Comparison of ENCODE assay signal across 15 cellular contexts in genomic region chr12:6468283-6468575, GRCh38. TPM values are rescaled to one million over a fixed set of nuclear protein-coding genes. Genes with fewer than 3 reads are reported as not detected.
A peak's percentile ranks its signal among the peaks of the same experiment; 100 is the strongest.
DNase-seq lines count a peak whose midpoint lies in the region; ATAC-seq and TF ChIP-seq lines count a peak whose summit lies in the region.
"Had no signal": no experiment of that assay in that cellular context is flagged by ENCODE, and none has a peak within 500 bp of the region (broad histone marks: within the 10 kb centered on the region; RNA-seq: fewer than 3 reads in every experiment).

No MANE protein-coding gene starts in this region.

- peaks cover 24 to 25% of the 10 kb centered on the region in 2 experiments for H3K36me3 ChIP-seq in SK-N-SH (replicated peaks in 1 of 2; ENCODE audit: control insufficient read depth in 1 of 2, insufficient read depth in 2 of 2, low read length in 1 of 2)
- H3K36me3 ChIP-seq in neural progenitor cell, result no peaks in the 10 kb centered on the region
- H3K36me3 ChIP-seq in ascending aorta, result peaks cover 20 to 27% of the 10 kb centered on the region in 2 donors

- no peak overlapping the region for H2BK12ac ChIP-seq in H9 (ENCODE audit: insufficient read length, low read depth, low read length)

- H3K14ac ChIP-seq in H9 (ENCODE audit: insufficient read depth, low read length), result no peak overlapping the region

- H3K9me3 Mint-ChIP-seq in neural progenitor cell, result no peaks in the 10 kb centered on the region
- no peaks in the 10 kb centered on the region; a peak in 2 of 5 replicates for H3K9me3 Mint-ChIP-seq in H9

- H3F3A ChIP-seq in SK-N-SH (replicated peaks; ENCODE audit: insufficient read depth) (peaks cover 11% of the 10 kb centered on the region), neural progenitor cell (ENCODE audit: low read depth) (peaks cover 23% of the 10 kb centered on the region)

- no peak overlapping the region for H4K8ac ChIP-seq in H9 (replicated peaks; ENCODE audit: insufficient read length, low read depth, low read length)

- H3K23me2 ChIP-seq in H9 (ENCODE audit: insufficient read length, low read depth, low read length, poor library complexity, severe bottlenecking), result peaks cover 6% of the 10 kb centered on the region

- H3K9me3 ChIP-seq in SK-N-SH (no peaks in the 10 kb centered on the region), neural progenitor cell (ENCODE audit: low read depth) (no peaks in the 10 kb centered on the region), ascending aorta (no peaks in the 10 kb centered on the region), H9 (ENCODE audit: control insufficient read depth, low read depth, low read length) (no peaks in the 10 kb centered on the region)

- no peak overlapping the region for H2BK15ac ChIP-seq in H9 (ENCODE audit: low read depth, low read length)

- no peak overlapping the region for H3K27ac Mint-ChIP-seq in neural progenitor cell
- H3K27ac Mint-ChIP-seq in H9, result no peak overlapping the region

- no peaks in the 10 kb centered on the region for H3K9me2 ChIP-seq in SK-N-SH

- DNase-seq in SK-N-SH, result no peak
- peak; percentile 30 for DNase-seq in M059J (ENCODE audit: low read depth)
- peak; percentile 22 to 39 for DNase-seq in cardiac fibroblast (ENCODE audit: low read depth in 2 of 2)
- no peak for DNase-seq in neural progenitor cell (ENCODE audit: low spot score)
- no peak for DNase-seq in ascending aorta (ENCODE audit: low spot score in 2 of 2)
- DNase-seq in H9, result no peak
- no peak for DNase-seq in DMS79 treated with DMSO at 0.1 percent for 48 hours (lab: John Stamatoyannopoulos, UW)
- DNase-seq: DMS 273 treated with DMSO at 0.1 percent for 48 hours; NCI-H226; stimulated activated CD4-positive, alpha-beta T cell treated with anti-CD3 and anti-CD28 coated beads, Interleukin-4, amount 100 ng/mL, for 24 hours had no signal

- H3K4me3 Mint-ChIP-seq in neural progenitor cell (peak overlapping the region; percentile 56), H9 (no peak overlapping the region)

- POLR2A ChIA-PET in SK-N-SH (lab: Yijun Ruan, JAX), result no interaction called here

- H2BK120ac ChIP-seq in H9 (ENCODE audit: low read depth, low read length, poor library complexity, severe bottlenecking), result no peak overlapping the region

- H3K4me3 ChIP-seq in SK-N-SH (ENCODE audit: low read depth in 2 of 2, low read length in 1 of 2) (no peak overlapping the region), cardiac fibroblast (replicated peaks in 1 of 2; ENCODE audit: low read depth in 2 of 2, low read length in 2 of 2) (no peak overlapping the region), neural progenitor cell (no peak overlapping the region), ascending aorta (no peak overlapping the region)
- H3K4me3 ChIP-seq: K562 had no signal

- H2BK5ac ChIP-seq in H9 (ENCODE audit: insufficient read length, low read length), result no peak overlapping the region

- peaks cover 37% of the 10 kb centered on the region for H3K79me2 ChIP-seq in SK-N-SH (ENCODE audit: insufficient read depth)
- peaks cover 18% of the 10 kb centered on the region for H3K79me2 ChIP-seq in neural progenitor cell (ENCODE audit: low read depth)
- no peaks in the 10 kb centered on the region; the same call in 1 of the 2 replicates for H3K79me2 ChIP-seq in H9 (ENCODE audit: insufficient read depth, low read length)

- no peak overlapping the region for H3K56ac ChIP-seq in H9 (ENCODE audit: insufficient read length, low read depth, low read length)

- no peak for TF ChIP-seq RAD21 in SK-N-SH (IDR thresholded peaks at IDR 0.05; ENCODE audit: low read length)

- no peak overlapping the region for H4K5ac ChIP-seq in H9 (ENCODE audit: insufficient read length, low read depth, low read length)

- H3K4me2 ChIP-seq in SK-N-SH, result peak overlapping the region; percentile 98; the same call in 1 of the 2 replicates
- no peak overlapping the region for H3K4me2 ChIP-seq in neural progenitor cell
- H3K4me2 ChIP-seq in H9 (ENCODE audit: insufficient read depth, insufficient read length, low read length), result no peak overlapping the region

- TF ChIP-seq CTCF in SK-N-SH (IDR thresholded peaks at IDR 0.05) (no peak), cardiac fibroblast (IDR thresholded peaks at IDR 0.05; ENCODE audit: low read depth, low read length) (no peak), neural progenitor cell (IDR thresholded peaks at IDR 0.05) (no peak), ascending aorta (IDR thresholded peaks at IDR 0.05) (no peak), H9 (conservative IDR thresholded peaks at IDR 0.05) (no peak)

- H3K27me3 Mint-ChIP-seq in neural progenitor cell (ENCODE audit: insufficient read depth, low read depth) (peaks cover 3% of the 10 kb centered on the region), H9 (ENCODE audit: low read depth) (peaks cover 16% of the 10 kb centered on the region)

- H3K79me1 ChIP-seq in H9 (ENCODE audit: insufficient read depth, low read depth, low read length, poor library complexity, severe bottlenecking), result no peaks in the 10 kb centered on the region

- H3K4me1 Mint-ChIP-seq in neural progenitor cell, result peaks cover 24% of the 10 kb centered on the region
- H3K4me1 Mint-ChIP-seq in H9, result peaks cover 18 to 24% of the 10 kb centered on the region in 2 experiments

- peaks cover 6% of the 10 kb centered on the region for H3K36me3 Mint-ChIP-seq in neural progenitor cell
- H3K36me3 Mint-ChIP-seq in H9 (ENCODE audit: insufficient read depth in 1 of 3, low read depth in 3 of 3), result peaks cover 25 to 43% (median 32%) of the 10 kb centered on the region in 3 experiments

- no peak overlapping the region for H3K18ac ChIP-seq in H9 (ENCODE audit: insufficient read length, low read depth, low read length)

- no peak overlapping the region for H3K9ac ChIP-seq in SK-N-SH
- H3K9ac ChIP-seq in neural progenitor cell, result no peak overlapping the region
- no peak overlapping the region for H3K9ac ChIP-seq in H9 (ENCODE audit: extremely low read depth, insufficient read length, low read length)

- H4K20me1 ChIP-seq in SK-N-SH (ENCODE audit: insufficient read depth) (no peaks in the 10 kb centered on the region), neural progenitor cell (ENCODE audit: low read depth) (no peaks in the 10 kb centered on the region), H9 (ENCODE audit: control insufficient read depth, insufficient read depth, insufficient read length) (no peaks in the 10 kb centered on the region)

- CTCF ChIA-PET in SK-N-SH (lab: Yijun Ruan, JAX), result interaction anchor here (0.6 to 4.1 kb wide), 3 partner anchors 24 to 480 kb away, joined by 4 to 16 read pairs (median 9); partner anchors contain the start of gene MRPL51

- intact Hi-C loops in ascending aorta (cut with DNase I), result no loop called here

- H3K23ac ChIP-seq in H9 (ENCODE audit: insufficient read length, low read depth, low read length), result no peak overlapping the region

- H3K4ac ChIP-seq in H9 (ENCODE audit: low read depth, low read length), result no peak overlapping the region

- H2AFZ ChIP-seq in SK-N-SH (ENCODE audit: low read depth) (no peak overlapping the region), neural progenitor cell (replicated peaks) (no peak overlapping the region), H9 (ENCODE audit: low read length) (no peak overlapping the region)

- no peak for TF ChIP-seq EP300 in SK-N-SH (IDR thresholded peaks at IDR 0.05; ENCODE audit: borderline replicate concordance in 1 of 2, low read depth in 1 of 2, low read length in 1 of 2)

- no peak for ATAC-seq in SK-N-SH treated with all-trans-retinoic acid at 6 μM for 48 hours
- ATAC-seq: K562 had no signal

- H2AK5ac ChIP-seq in H9 (ENCODE audit: insufficient read length, low read length), result no peak overlapping the region

- H4K91ac ChIP-seq in H9 (ENCODE audit: insufficient read length, low read depth, low read length), result no peak overlapping the region

- peaks cover 0 to 13% of the 10 kb centered on the region in 2 experiments; a peak in 2 of 4 replicates for H3K4me1 ChIP-seq in SK-N-SH (ENCODE audit: control insufficient read depth in 1 of 2, insufficient read depth in 2 of 2, low read depth in 1 of 2, low read length in 1 of 2)
- peaks cover 12% of the 10 kb centered on the region for H3K4me1 ChIP-seq in neural progenitor cell
- H3K4me1 ChIP-seq in ascending aorta, result peaks cover 0 to 20% of the 10 kb centered on the region in 2 donors
- H3K4me1 ChIP-seq in H9 (ENCODE audit: insufficient read depth, low read length), result no peaks in the 10 kb centered on the region

- H3K27ac ChIP-seq in SK-N-SH (ENCODE audit: low read depth in 2 of 2, low read length in 1 of 2) (no peak overlapping the region), neural progenitor cell (no peak overlapping the region), ascending aorta (no peak overlapping the region), H9 (ENCODE audit: insufficient read length, low read depth, low read length) (no peak overlapping the region)
- H3K27ac ChIP-seq: 22Rv1 had no signal

- no peak overlapping the region for H2BK20ac ChIP-seq in H9 (ENCODE audit: low read depth, low read length, poor library complexity, severe bottlenecking)

- H3K27me3 ChIP-seq in SK-N-SH (ENCODE audit: insufficient read depth) (no peaks in the 10 kb centered on the region), neural progenitor cell (no peaks in the 10 kb centered on the region), ascending aorta (no peaks in the 10 kb centered on the region), H9 (ENCODE audit: insufficient read depth, low read length) (no peaks in the 10 kb centered on the region)

- H3T11ph ChIP-seq in H9 (ENCODE audit: low read length), result no peak overlapping the region

RNA-seq across cellular contexts. Expression of gene VAMP1, which starts 2.2 kb away (rescaled TPM):
- polyA plus RNA-seq in SK-N-SH (2012; rRNA removed), result 36.8 and 48.9 TPM in 2 replicates
- polyA plus RNA-seq in SK-N-SH (2012; cell fraction: cytosol; rRNA removed), result 21.1 and 21.3 TPM in 2 replicates
- polyA plus RNA-seq in SK-N-SH (2012; cell fraction: nucleus; rRNA removed), result 137 and 179 TPM in 2 replicates
- 0.96 and 2.6 TPM in 2 replicates for total RNA-seq in M059J (2014; rRNA removed; shearing (Covaris generic))
- total RNA-seq in neural progenitor cell (ENCODE audit: low replicate concordance) (14.3 and 23.1 TPM in 2 replicates), ascending aorta (17.1 TPM), H9 (2021) (10.3 TPM in 2 replicates)

RNA-seq across cellular contexts. Expression of gene TAPBPL, which starts 16.4 kb away (rescaled TPM):
- polyA plus RNA-seq in SK-N-SH (2012; rRNA removed), result 24.1 and 26.0 TPM in 2 replicates
- 11.0 and 15.8 TPM in 2 replicates for polyA plus RNA-seq in SK-N-SH (2012; cell fraction: cytosol; rRNA removed)
- 33.9 and 51.7 TPM in 2 replicates for polyA plus RNA-seq in SK-N-SH (2012; cell fraction: nucleus; rRNA removed)
- 5.4 and 12.1 TPM in 2 replicates for total RNA-seq in M059J (2014; rRNA removed; shearing (Covaris generic))
- total RNA-seq in neural progenitor cell (ENCODE audit: low replicate concordance) (0.56 TPM in 1 of 2 replicates, not detected in the other), ascending aorta (16.8 TPM), H9 (2021) (1.4 and 2.3 TPM in 2 replicates)

RNA-seq across cellular contexts. Expression of gene CD27, which starts 23.5 kb away (rescaled TPM):
- not detected in 2 replicates for polyA plus RNA-seq in SK-N-SH (2012; rRNA removed)
- polyA plus RNA-seq in SK-N-SH (2012; cell fraction: cytosol; rRNA removed), result not detected in 2 replicates
- not detected in 2 replicates for polyA plus RNA-seq in SK-N-SH (2012; cell fraction: nucleus; rRNA removed)
- not detected in 2 replicates for total RNA-seq in M059J (2014; rRNA removed; shearing (Covaris generic))
- total RNA-seq in neural progenitor cell (ENCODE audit: low replicate concordance) (0.43 TPM in 1 of 2 replicates, not detected in the other), ascending aorta (not detected), H9 (2021) (0.29 and 0.37 TPM in 2 replicates)
- total RNA-seq: lung microvascular endothelial cell, pulmonary artery endothelial cell had no signal
- polyA plus RNA-seq: K562 had no signal

RNA-seq across cellular contexts. Expression of gene MRPL51, which starts 24.8 kb away (rescaled TPM):
- 189 and 195 TPM in 2 replicates for polyA plus RNA-seq in SK-N-SH (2012; rRNA removed)
- 238 and 299 TPM in 2 replicates for polyA plus RNA-seq in SK-N-SH (2012; cell fraction: cytosol; rRNA removed)
- 53.6 and 63.7 TPM in 2 replicates for polyA plus RNA-seq in SK-N-SH (2012; cell fraction: nucleus; rRNA removed)
- 141 and 159 TPM in 2 replicates for total RNA-seq in M059J (2014; rRNA removed; shearing (Covaris generic))
- 95.2 and 143 TPM in 2 replicates for total RNA-seq in neural progenitor cell (ENCODE audit: low replicate concordance)
- total RNA-seq in ascending aorta, result 112 TPM
- total RNA-seq in H9 (2021), result 321 and 329 TPM in 2 replicates

RNA-seq across cellular contexts. Expression of gene NCAPD2, which starts 25.7 kb away (rescaled TPM):
- 39.8 and 46.9 TPM in 2 replicates for polyA plus RNA-seq in SK-N-SH (2012; rRNA removed)
- polyA plus RNA-seq in SK-N-SH (2012; cell fraction: cytosol; rRNA removed), result 27.2 and 35.7 TPM in 2 replicates
- 46.2 and 57.3 TPM in 2 replicates for polyA plus RNA-seq in SK-N-SH (2012; cell fraction: nucleus; rRNA removed)
- 61.8 and 117 TPM in 2 replicates for total RNA-seq in M059J (2014; rRNA removed; shearing (Covaris generic))
- 113 and 120 TPM in 2 replicates for total RNA-seq in neural progenitor cell (ENCODE audit: low replicate concordance)
- 11.7 TPM for total RNA-seq in ascending aorta
- 105 and 114 TPM in 2 replicates for total RNA-seq in H9 (2021)

Comparison
In these comparisons a context has a peak if more than half of its experiments do, and no peak if none do; other contexts are left out.
1. DNase-seq: peak in M059J (single experiment) and cardiac fibroblast (2 of 2); none in SK-N-SH (single experiment), neural progenitor cell (single experiment), ascending aorta (0 of 2), H9 (single experiment) and DMS79 treated with DMSO at 0.1 percent for 48 hours (single experiment).